ENCODE assay signal across 8 cellular contexts in genomic region chr20:50450961-50451752, GRCh38. TPM values are rescaled to one million over a fixed set of nuclear protein-coding genes. Genes with fewer than 3 reads are reported as not detected.
A peak's percentile ranks its signal among the peaks of the same experiment; 100 is the strongest.
DNase-seq lines count a peak whose midpoint lies in the region; ATAC-seq and TF ChIP-seq lines count a peak whose summit lies in the region.

No MANE protein-coding gene starts in this region.

- intact Hi-C loops in heart right ventricle (cut with DNase I) (loop anchor here in 7 of 10 donors (5.0 to 10.0 kb wide), 6 partner anchors 34 to 176 kb away; no protein-coding TSS in a partner anchor), spleen (cut with DNase I; ENCODE audit: low total_unique reads) (no loop called here)

- peak; percentile 68 for DNase-seq in A172 (ENCODE audit: low spot score)
- DNase-seq in SIG-M5 treated with dmso at 0.1 percent for 504 hours (lab: John Stamatoyannopoulos, UW; ENCODE audit: unreplicated experiment), result peak; percentile 97
- DNase-seq in heart right ventricle, result no peak
- DNase-seq in spleen, result peak; percentile 79
- DNase-seq in SK-N-DZ (ENCODE audit: low spot score), result no peak
- no peak for DNase-seq in foreskin melanocyte

- no peaks in the 10 kb centered on the region for H3K9me3 ChIP-seq in heart right ventricle
- H3K9me3 ChIP-seq in spleen, result no peaks in the 10 kb centered on the region

- 30 to 33% methylated on average over 19 of the region's 19 CpGs for WGBS in heart right ventricle, 2 donors
- 19 to 33% (median 26%) methylated on average over 16 to 19 of the region's 19 CpGs for WGBS in spleen, 5 donors

- H3K4me1 ChIP-seq in heart right ventricle, result peaks cover 0 to 37% (median 13%) of the 10 kb centered on the region in 9 donors
- peaks cover 0 to 43% (median 20%) of the 10 kb centered on the region in 6 donors for H3K4me1 ChIP-seq in spleen

- TF ChIP-seq POLR2A in spleen (IDR thresholded peaks at IDR 0.05), result no peak

- H3K36me3 ChIP-seq in heart right ventricle, result no peaks in the 10 kb centered on the region
- no peaks in the 10 kb centered on the region for H3K36me3 ChIP-seq in spleen

- H3K27me3 ChIP-seq in heart right ventricle (no peaks in the 10 kb centered on the region), spleen (replicated peaks in 1 of 7) (peaks cover 0 to 59% (median 3%) of the 10 kb centered on the region in 7 donors)

- no peak for TF ChIP-seq CTCF in heart right ventricle (IDR thresholded peaks at IDR 0.05)
- no peak for TF ChIP-seq CTCF in spleen (IDR thresholded peaks at IDR 0.05 in 8 of 11, conservative IDR thresholded peaks at IDR 0.05 in 3 of 11)

- H3K27ac ChIP-seq in heart right ventricle (peak overlapping the region; percentile 18 to 81 (median 62)), spleen (peak overlapping the region in 7 of 8 donors; percentile 26 to 75 (median 67))

- H3K4me3 ChIP-seq in heart right ventricle (peak overlapping the region in 8 of 10 donors; percentile 1 to 36 (median 30)), spleen (peak overlapping the region in 2 of 8 donors; percentile 8 to 33)

- peak; percentile 78 for ATAC-seq in GM18867 (IDR thresholded peaks at IDR 0.05; ENCODE audit: unreplicated experiment)
- ATAC-seq in HG03039 (IDR thresholded peaks at IDR 0.05; ENCODE audit: unreplicated experiment), result peak; percentile 65
- ATAC-seq in heart right ventricle, result peak; percentile 11 to 73 (median 60)

RNA-seq across cellular contexts. Expression of gene PTPN1, which starts 59.0 kb away (rescaled TPM):
- total RNA-seq in A172 (2014; rRNA removed; shearing (Covaris generic)), result 56.9 and 60.6 TPM in 2 replicates
- total RNA-seq in heart right ventricle, result 10 to 100 TPM; 25.2 to 40.1 (median 29.4) TPM
- 10 to 100 TPM; 15.5 to 45.3 TPM for polyA plus RNA-seq in heart right ventricle
- total RNA-seq in spleen, result 10 to 100 TPM; 60.3 to 84.9 (median 73.5) TPM
- polyA plus RNA-seq in spleen, result 10 to 100 TPM; 20.5 to 42.1 (median 25.0) TPM
- polyA plus RNA-seq in SK-N-DZ (2014; cell fraction: cytosol; rRNA removed), result 45.0 and 50.5 TPM in 2 replicates
- 22.1 and 30.4 TPM in 2 replicates for polyA plus RNA-seq in SK-N-DZ (2014; cell fraction: nucleus; rRNA removed)

Comparison
In these comparisons a context has a peak if more than half of its experiments do, and no peak if none do; other contexts are left out.
1. DNase-seq: peak in A172 (single experiment), SIG-M5 treated with dmso at 0.1 percent for 504 hours (single experiment) and spleen (single experiment); none in heart right ventricle (0 of 2), SK-N-DZ (single experiment) and foreskin melanocyte (single experiment).
2. Peak in every context shown above with its lines, with median percentiles within 50 percentile points of each other: ATAC-seq.